17 cellular contexts compared by ENCODE assay signal in genomic region chr2:19883971-19884720, GRCh38.
"Had no signal": no experiment of that assay in that cellular context is flagged by ENCODE, and none has a peak within 500 bp of the region (broad histone marks: within the 10 kb centered on the region; RNA-seq: fewer than 3 reads in every experiment).

No MANE protein-coding gene starts in this region.

- H3K4me3 ChIP-seq: colonic mucosa, esophagus squamous epithelium, left ventricle myocardium inferior had no signal

- H3K27ac ChIP-seq: colonic mucosa, esophagus squamous epithelium, left ventricle myocardium inferior, WERI-Rb-1 had no signal

- H3K9me3 Mint-ChIP-seq: activated naive CD8-positive, alpha-beta T cell treated with anti-CD3 and anti-CD28 coated beads for 36 hours; nephron progenitor cell had no signal

- H3K4me3 Mint-ChIP-seq: activated naive CD8-positive, alpha-beta T cell treated with anti-CD3 and anti-CD28 coated beads for 36 hours; brain; nephron progenitor cell; T-helper 17 cell; type B pancreatic cell had no signal

- H3K27me3 ChIP-seq: colonic mucosa, esophagus squamous epithelium had no signal

- H3K36me3 Mint-ChIP-seq: brain had no signal

- H3K36me3 ChIP-seq: colonic mucosa, esophagus squamous epithelium, left ventricle myocardium inferior, WERI-Rb-1 had no signal

- H3K4me1 Mint-ChIP-seq: T-helper 17 cell had no signal

- H3K9me3 ChIP-seq: colonic mucosa, esophagus squamous epithelium, left ventricle myocardium inferior had no signal

- H3K27ac Mint-ChIP-seq: brain, nephron progenitor cell, T-helper 17 cell, type B pancreatic cell had no signal

- DNase-seq: activated CD4-positive, alpha-beta T cell treated with anti-CD3 and anti-CD28 coated beads, Interleukin-2, amount 50 U/mL, for 48 hours; activated gamma-delta T cell; activated naive CD8-positive, alpha-beta T cell treated with anti-CD3 and anti-CD28 coated beads for 36 hours; central memory CD4-positive, alpha-beta T cell; esophagus squamous epithelium; hippocampal formation; left ventricle myocardium inferior; mesenchymal stem cell; nephron progenitor cell; stimulated activated CD4-positive, alpha-beta T cell treated with anti-CD3 and anti-CD28 coated beads, Interleukin-2, amount 100 ng/mL, for 48 hours; stimulated activated naive CD4-positive, alpha-beta T cell treated with Interleukin-2 at 50 U/mL for 16 hours; substantia nigra; T-helper 17 cell; WERI-Rb-1 had no signal

- H3K4me1 ChIP-seq: colonic mucosa had no signal

- ATAC-seq: T-helper 17 cell had no signal

- H3K27me3 Mint-ChIP-seq: activated naive CD8-positive, alpha-beta T cell treated with anti-CD3 and anti-CD28 coated beads for 36 hours; brain; T-helper 17 cell had no signal
